Comparison of ENCODE assay signal across 10 cellular contexts in the genomic region with DNA sequence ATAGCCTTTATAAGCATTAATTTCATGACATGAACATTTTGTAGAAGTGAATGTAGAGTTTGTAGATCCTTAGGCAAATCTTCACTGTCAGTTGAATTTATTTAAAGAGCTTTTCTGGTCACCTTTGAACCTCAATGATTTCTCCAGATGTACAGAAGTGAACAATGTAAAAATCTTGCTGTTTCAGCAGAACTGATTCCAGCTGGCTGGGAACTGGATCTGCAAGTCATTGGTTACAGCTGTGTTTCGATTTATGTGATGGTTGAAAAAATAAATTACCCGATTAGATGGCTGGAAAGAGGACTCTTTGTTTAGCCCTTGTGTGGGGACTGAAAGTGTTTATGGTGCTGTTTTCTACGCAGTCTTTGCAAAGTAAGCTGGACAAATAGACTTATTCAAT.
DNase-seq lines count a peak whose midpoint lies in the region; TF ChIP-seq lines count a peak whose summit lies in the region.
"Had no signal": no experiment of that assay in that cellular context is flagged by ENCODE, and none has a peak within 500 bp of the region (broad histone marks: within the 10 kb centered on the region; RNA-seq: fewer than 3 reads in every experiment).

No MANE protein-coding gene starts in this region.

- TF ChIP-seq CTCF in suprapubic skin (IDR thresholded peaks at IDR 0.05) (no peak), testis (IDR thresholded peaks at IDR 0.05) (no peak)

- H3K4me3 ChIP-seq in suprapubic skin (no peak overlapping the region), testis (no peak overlapping the region)

- H3K4me1 ChIP-seq in suprapubic skin (peaks cover 20% of the 10 kb centered on the region), testis (peaks cover 13% of the 10 kb centered on the region)

- no peaks in the 10 kb centered on the region for H3K4me1 Mint-ChIP-seq in activated T-helper 2 cell treated with anti-CD3 and anti-CD28 coated beads, Interferon-gamma antibody, Interleukin-2, Interleukin-4, amounts not matched to agents 10 μg/mL and 5 μg/mL and 100 μg/mL, durations not matched to agents 14 hours and 24 hours and 36 hours (ENCODE audit: low read depth)
- H3K4me1 Mint-ChIP-seq: natural killer cell had no signal

- 29% methylated on average over 3 of the region's 3 CpGs for WGBS in suprapubic skin
- 22 to 36% methylated on average over 3 of the region's 3 CpGs for WGBS in testis, 2 donors

- TF ChIP-seq POLR2A in suprapubic skin (IDR thresholded peaks at IDR 0.05) (no peak), testis (IDR thresholded peaks at IDR 0.05) (no peak)

- DNase-seq in RPMI8226 (peak; percentile 93), epidermal melanocyte (ENCODE audit: insufficient read length, low spot score) (peak; percentile 25), medulla oblongata (ENCODE audit: extremely low spot score) (peak; percentile 71), suprapubic skin (ENCODE audit: low spot score in 2 of 2) (no peak), NCI-H524 treated with DMSO at 0.1 percent for 48 hours (lab: John Stamatoyannopoulos, UW) (no peak), testis (no peak)
- no peak for DNase-seq in activated T-helper 2 cell treated with anti-CD3 and anti-CD28 coated beads, Interferon-gamma antibody, Interleukin-2, Interleukin-4, amounts not matched to agents 10 μg/mL and 5 μg/mL and 100 μg/mL, durations not matched to agents 14 hours and 24 hours and 36 hours (ENCODE audit: low spot score)
- DNase-seq: activated T-cell treated with anti-CD3 and anti-CD28 coated beads, Interleukin-2, amount 50 U/mL, for 4 hours; natural killer cell; NCI-H2081 treated with DMSO at 0.1 percent for 48 hours had no signal

- no peak overlapping the region for H3K4me3 Mint-ChIP-seq in activated T-helper 2 cell treated with anti-CD3 and anti-CD28 coated beads, Interferon-gamma antibody, Interleukin-2, Interleukin-4, amounts not matched to agents 10 μg/mL and 5 μg/mL and 100 μg/mL, durations not matched to agents 14 hours and 24 hours and 36 hours (ENCODE audit: low read depth)
- H3K4me3 Mint-ChIP-seq: activated T-cell treated with anti-CD3 and anti-CD28 coated beads, Interleukin-2, amount 50 U/mL, for 4 hours; natural killer cell had no signal

- TF ChIP-seq EP300 in suprapubic skin (IDR thresholded peaks at IDR 0.05) = no peak

- H3K27me3 ChIP-seq in suprapubic skin = no peaks in the 10 kb centered on the region
- H3K27me3 ChIP-seq in testis = no peaks in the 10 kb centered on the region

- no peak overlapping the region for H3K27ac Mint-ChIP-seq in activated T-helper 2 cell treated with anti-CD3 and anti-CD28 coated beads, Interferon-gamma antibody, Interleukin-2, Interleukin-4, amounts not matched to agents 10 μg/mL and 5 μg/mL and 100 μg/mL, durations not matched to agents 14 hours and 24 hours and 36 hours
- H3K27ac Mint-ChIP-seq: natural killer cell had no signal

- H3K9me3 ChIP-seq in suprapubic skin (no peaks in the 10 kb centered on the region), testis (no peaks in the 10 kb centered on the region)

- H3K36me3 ChIP-seq in suprapubic skin (no peaks in the 10 kb centered on the region), testis (ENCODE audit: low read depth, missing control alignments) (no peaks in the 10 kb centered on the region)

- peaks cover 12% of the 10 kb centered on the region for H3K9me3 Mint-ChIP-seq in activated T-helper 2 cell treated with anti-CD3 and anti-CD28 coated beads, Interferon-gamma antibody, Interleukin-2, Interleukin-4, amounts not matched to agents 10 μg/mL and 5 μg/mL and 100 μg/mL, durations not matched to agents 14 hours and 24 hours and 36 hours

- peak overlapping the region; percentile 45 for H3K27ac ChIP-seq in suprapubic skin
- H3K27ac ChIP-seq in testis = peak overlapping the region in 1 of 2 donors; percentile 52

- H3K27me3 Mint-ChIP-seq in activated T-helper 2 cell treated with anti-CD3 and anti-CD28 coated beads, Interferon-gamma antibody, Interleukin-2, Interleukin-4, amounts not matched to agents 10 μg/mL and 5 μg/mL and 100 μg/mL, durations not matched to agents 14 hours and 24 hours and 36 hours (ENCODE audit: low read depth) = no peaks in the 10 kb centered on the region

- intact Hi-C loops in activated T-helper 2 cell treated with anti-CD3 and anti-CD28 coated beads, Interferon-gamma antibody, Interleukin-2, Interleukin-4, amounts not matched to agents 10 μg/mL and 5 μg/mL and 100 μg/mL, durations not matched to agents 14 hours and 24 hours and 36 hours (cut with micrococcal nuclease) = no loop called here
- intact Hi-C loops in testis (cut with DNase I; ENCODE audit: low total_unique reads) = no loop called here

- no peaks in the 10 kb centered on the region for H3K36me3 Mint-ChIP-seq in activated T-helper 2 cell treated with anti-CD3 and anti-CD28 coated beads, Interferon-gamma antibody, Interleukin-2, Interleukin-4, amounts not matched to agents 10 μg/mL and 5 μg/mL and 100 μg/mL, durations not matched to agents 14 hours and 24 hours and 36 hours (ENCODE audit: low read depth)
- H3K36me3 Mint-ChIP-seq: natural killer cell had no signal

Comparison
In these comparisons a context has a peak if more than half of its experiments do, and no peak if none do; other contexts are left out.
1. DNase-seq: peak in RPMI8226 (single experiment), epidermal melanocyte (single experiment) and medulla oblongata (single experiment); none in suprapubic skin (0 of 2), activated T-helper 2 cell treated with anti-CD3 and anti-CD28 coated beads, Interferon-gamma antibody, Interleukin-2, Interleukin-4, amounts not matched to agents 10 μg/mL and 5 μg/mL and 100 μg/mL, durations not matched to agents 14 hours and 24 hours and 36 hours (single experiment), NCI-H524 treated with DMSO at 0.1 percent for 48 hours (single experiment) and testis (single experiment).